In genomic region chr1:109275706-109276345, GRCh38 we compare ENCODE assay signal across 10 cellular contexts. TPM values are rescaled to one million over a fixed set of nuclear protein-coding genes. Genes with fewer than 3 reads are reported as not detected.
DNase-seq lines count a peak whose midpoint lies in the region; ATAC-seq, FAIRE-seq and TF ChIP-seq lines count a peak whose summit lies in the region.
"Had no signal": no experiment of that assay in that cellular context is flagged by ENCODE, and none has a peak within 500 bp of the region (broad histone marks: within the 10 kb centered on the region; RNA-seq: fewer than 3 reads in every experiment).

No MANE protein-coding gene starts in this region.

- H3K27ac Mint-ChIP-seq in stimulated activated naive B cell treated with anti-CD40 and anti-IgM and Interleukin-4, amounts not matched to agents 10 μg/mL and 1 μg/mL and 100 μg/mL, for 72 hours, result peak overlapping the region; percentile 25

- POLR2A ChIA-PET in HEK293 (lab: Yijun Ruan, JAX), result interaction anchor here (1.1 to 3.9 kb wide), 4 partner anchors 21 to 124 kb away, joined by 3 to 30 read pairs (median 3); partner anchors contain the start of gene SORT1

- WGBS in small intestine, 3 donors, result 77 to 88% (median 86%) methylated on average over 9 of the region's 9 CpGs

- intact Hi-C loops in head of caudate nucleus (cut with DNase I), result loop anchor here (5.0 to 10.0 kb wide), 2 partner anchors 36 to 259 kb away; partner anchors contain the start of gene GPR61

- TF ChIP-seq CTCF in HEK293 (tag by site-specific recombination; IDR thresholded peaks at IDR 0.05) (no peak), astrocyte of the cerebellum (IDR thresholded peaks at IDR 0.05; ENCODE audit: low read depth, low read length, missing control alignments) (no peak)

- peaks cover 10 to 21% of the 10 kb centered on the region in 2 donors for H3K27me3 Mint-ChIP-seq in stimulated activated naive B cell treated with anti-CD40 and anti-IgM and Interleukin-4, amounts not matched to agents 10 μg/mL and 1 μg/mL and 100 μg/mL, for 72 hours

- no peak for ATAC-seq in stimulated activated naive B cell treated with anti-CD40 and anti-IgM and Interleukin-4, amounts not matched to agents 10 μg/mL and 1 μg/mL and 100 μg/mL, for 72 hours (replicated peaks)
- ATAC-seq in GM21390 (IDR thresholded peaks at IDR 0.05; ENCODE audit: unreplicated experiment) (no peak), HG02938 (IDR thresholded peaks at IDR 0.05; ENCODE audit: unreplicated experiment) (no peak)
- ATAC-seq: esophagus mucosa had no signal

- peaks cover 5 to 7% of the 10 kb centered on the region in 2 donors for H3K4me1 Mint-ChIP-seq in stimulated activated naive B cell treated with anti-CD40 and anti-IgM and Interleukin-4, amounts not matched to agents 10 μg/mL and 1 μg/mL and 100 μg/mL, for 72 hours

- H3K9me3 ChIP-seq in HEK293 (ENCODE audit: control insufficient read depth, insufficient read depth, low read depth, low read length) (no peaks in the 10 kb centered on the region), small intestine (ENCODE audit: control insufficient read depth, low read depth) (no peaks in the 10 kb centered on the region)

- H3K4me3 ChIP-seq in HEK293 (ENCODE audit: low read depth, low read length) (no peak overlapping the region), astrocyte of the cerebellum (ENCODE audit: low read depth, low read length) (no peak overlapping the region), small intestine (ENCODE audit: low read depth in 1 of 2, low read length in 2 of 2) (no peak overlapping the region)

- H3K36me3 ChIP-seq in HEK293 (ENCODE audit: control insufficient read depth in 2 of 2, insufficient read depth in 1 of 2, low read length in 2 of 2) (peaks cover 8 to 58% of the 10 kb centered on the region in 2 experiments), small intestine (ENCODE audit: control insufficient read depth in 2 of 2, insufficient read depth in 2 of 2, low read length in 2 of 2) (no peaks in the 10 kb centered on the region)

- in situ Hi-C loops in astrocyte of the cerebellum (cut with HindIII; ENCODE audit: low sequenced_read_pairs), result loop anchor here (10.0 kb wide), 1 partner anchor 129 kb away; no protein-coding TSS in a partner anchor

- H3K4me1 ChIP-seq in HEK293 (ENCODE audit: control insufficient read depth, insufficient read depth, low read length) (peaks cover 7% of the 10 kb centered on the region), small intestine (ENCODE audit: control insufficient read depth in 2 of 2, insufficient read depth in 1 of 2, low read depth in 1 of 2, low read length in 1 of 2) (no peaks in the 10 kb centered on the region)

- no peaks in the 10 kb centered on the region for H3K36me3 Mint-ChIP-seq in stimulated activated naive B cell treated with anti-CD40 and anti-IgM and Interleukin-4, amounts not matched to agents 10 μg/mL and 1 μg/mL and 100 μg/mL, for 72 hours

- DNase-seq in astrocyte of the cerebellum (ENCODE audit: low read depth) (peak; percentile 50), hepatic stellate cell (ENCODE audit: low spot score) (peak; percentile 66), head of caudate nucleus (no peak), small intestine (no peak)
- no peak for DNase-seq in stimulated activated naive B cell treated with anti-CD40 and anti-IgM and Interleukin-4, amounts not matched to agents 10 μg/mL and 1 μg/mL and 100 μg/mL, for 72 hours
- DNase-seq: NCI-H82 had no signal

- no peak overlapping the region for H3K4me3 Mint-ChIP-seq in stimulated activated naive B cell treated with anti-CD40 and anti-IgM and Interleukin-4, amounts not matched to agents 10 μg/mL and 1 μg/mL and 100 μg/mL, for 72 hours

- no peak overlapping the region; the same call in 1 of the 2 replicates for H3K27ac ChIP-seq in HEK293 (ENCODE audit: extremely low read depth, low read depth, low read length)
- no peak overlapping the region for H3K27ac ChIP-seq in small intestine (ENCODE audit: low read depth in 1 of 2, low read length in 1 of 2)

- CTCF ChIA-PET in HEK293 (lab: Yijun Ruan, JAX), result interaction anchor here (0.6 to 5.5 kb wide), 10 partner anchors 11 to 360 kb away, joined by 3 to 126 read pairs (median 6); partner anchors contain the start of gene SORT1

- no peaks in the 10 kb centered on the region for H3K27me3 ChIP-seq in small intestine (ENCODE audit: control insufficient read depth in 2 of 2, insufficient read depth in 2 of 2, low read length in 2 of 2)

- FAIRE-seq in small intestine (lab: Jason Lieb, UNC), result no peak

- H3K9me3 Mint-ChIP-seq in stimulated activated naive B cell treated with anti-CD40 and anti-IgM and Interleukin-4, amounts not matched to agents 10 μg/mL and 1 μg/mL and 100 μg/mL, for 72 hours, result no peaks in the 10 kb centered on the region

TF ChIP-seq in HEK293, 187 proteins besides CTCF, POLR2A, EP300 and RAD21:
- TF ChIP-seq REST (tag by site-specific recombination; IDR thresholded peaks at IDR 0.05) (0 out of 2 replicates have a peak, but pooled peaks have one; percentile 19), ZNF341 (tag by site-specific recombination; IDR thresholded peaks at IDR 0.05; ENCODE audit: low read depth) (peak; percentile 26; the same call in 1 of the 2 replicates), ZNF175 (tag by site-specific recombination; IDR thresholded peaks at IDR 0.05) (no peak)

RNA-seq across cellular contexts. Expression of gene PSRC1, which starts 7.1 kb away (rescaled TPM):
- polyA plus RNA-seq in small intestine, result 10 to 100 TPM in 1 of 3 donors, 1 to 10 TPM in 1, under 1 TPM in 1; 0.67 to 15.5 (median 1.6) TPM

RNA-seq across cellular contexts. Expression of gene CELSR2, which starts 26.5 kb away (rescaled TPM):
- 1 to 10 TPM in 1 of 3 donors, under 1 TPM in 2; under 0.01 to 2.7 (median 0.27) TPM for polyA plus RNA-seq in small intestine

RNA-seq across cellular contexts. Expression of gene MYBPHL, which starts 31.0 kb away (rescaled TPM):
- polyA plus RNA-seq in small intestine, result under 1 TPM in 1 of 3 donors, not detected in 2; 0.16 TPM

Comparison
In these comparisons a context has a peak if more than half of its experiments do, and no peak if none do; other contexts are left out.
1. DNase-seq: peak in astrocyte of the cerebellum (single experiment) and hepatic stellate cell (single experiment); none in stimulated activated naive B cell treated with anti-CD40 and anti-IgM and Interleukin-4, amounts not matched to agents 10 μg/mL and 1 μg/mL and 100 μg/mL, for 72 hours (single experiment), head of caudate nucleus (0 of 42) and small intestine (single experiment).